ENCODE assay signal across 8 cellular contexts in the genomic region with DNA sequence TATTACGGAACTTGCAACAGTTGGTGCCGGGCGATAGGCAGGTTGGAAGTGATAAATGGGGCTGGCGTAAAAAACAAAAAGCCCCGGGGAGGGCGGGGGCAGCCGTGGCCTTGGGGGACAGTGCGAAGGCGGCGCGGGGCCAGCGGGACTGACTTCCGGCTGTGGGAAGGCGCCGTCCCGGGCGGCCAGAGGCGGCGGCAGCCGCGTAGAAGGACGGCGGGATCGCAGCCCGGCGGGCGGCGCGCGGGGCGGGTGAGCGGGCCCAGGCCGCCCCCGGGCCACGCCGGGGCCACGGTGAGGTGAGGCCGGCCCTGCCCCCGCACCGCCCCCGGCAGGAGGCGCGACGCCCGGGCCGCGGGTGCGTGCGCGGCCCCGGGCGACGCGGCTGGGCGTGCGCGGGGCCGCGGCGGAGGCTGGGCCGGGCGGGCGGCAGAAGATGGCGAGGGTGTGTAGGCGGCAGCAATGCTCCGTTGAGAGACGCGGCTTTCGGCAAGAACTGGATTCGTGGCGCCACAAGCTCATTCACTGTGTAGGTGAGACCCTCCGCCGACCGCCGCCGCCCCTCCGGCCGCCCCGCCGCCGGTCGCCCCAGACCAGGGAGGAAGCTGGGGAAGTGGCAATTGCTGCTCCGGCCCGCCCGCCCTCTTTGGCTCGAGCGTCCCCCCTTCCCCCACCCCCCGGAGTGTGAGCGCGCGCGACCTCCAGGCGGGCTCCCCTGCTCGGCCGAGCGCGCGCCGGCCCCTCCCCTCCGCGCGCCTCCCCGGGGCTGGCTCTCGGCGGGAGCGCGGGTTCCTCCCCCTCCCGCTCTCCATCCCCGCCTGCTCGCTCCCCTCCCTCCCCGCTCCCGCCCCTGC. TPM values are rescaled to one million over a fixed set of nuclear protein-coding genes. Genes with fewer than 3 reads are reported as not detected.
A peak's percentile ranks its signal among the peaks of the same experiment; 100 is the strongest.
DNase-seq lines count a peak whose midpoint lies in the region; ATAC-seq lines count a peak whose summit lies in the region.

A gene (plus strand): TSS at position 432 of the 854 bp plus-strand sequence. CDS start 116,760 bp downstream, outside the sequence.

- H3K4me1 ChIP-seq in effector memory CD4-positive, alpha-beta T cell (ENCODE audit: control insufficient read depth, insufficient read depth, low read length, poor library complexity, severe bottlenecking), result peaks cover 20% of the 10 kb centered on the region

- no peaks in the 10 kb centered on the region for H3K9me3 Mint-ChIP-seq in memory B cell

- H3K36me3 Mint-ChIP-seq in memory B cell, result no peaks in the 10 kb centered on the region

- H3K4me3 ChIP-seq in effector memory CD4-positive, alpha-beta T cell (ENCODE audit: insufficient read depth, low read depth, low read length, poor library complexity, severe bottlenecking), result peak within 1 kb of the TSS; percentile 96

- no peaks in the 10 kb centered on the region for H3K36me3 ChIP-seq in effector memory CD4-positive, alpha-beta T cell (ENCODE audit: control insufficient read depth, insufficient read depth, low read length)

- H3K27me3 ChIP-seq in effector memory CD4-positive, alpha-beta T cell (replicated peaks; ENCODE audit: control insufficient read depth, insufficient read depth, low read length, poor library complexity, severe bottlenecking), result no peaks in the 10 kb centered on the region

- H3K27me3 Mint-ChIP-seq in memory B cell, result no peaks in the 10 kb centered on the region

- H3K4me1 Mint-ChIP-seq in memory B cell, result peaks cover 33% of the 10 kb centered on the region

- peak within 1 kb of the TSS; percentile 78 for H3K27ac ChIP-seq in effector memory CD4-positive, alpha-beta T cell (ENCODE audit: insufficient read depth, low read length, poor library complexity, severe bottlenecking)

- POLR2A ChIA-PET in activated CD8-positive, alpha-beta memory T cell treated with anti-CD3 and anti-CD28 coated beads for 36 hours (lab: Charles Lee), result interaction anchor here (1.1 kb wide), 1 partner anchor 44 kb away, joined by 7 read pairs; no protein-coding TSS in a partner anchor

- CTCF ChIA-PET in activated CD8-positive, alpha-beta memory T cell treated with anti-CD3 and anti-CD28 coated beads for 36 hours (lab: Charles Lee), result interaction anchor here (0.7 kb wide), 1 partner anchor 191 kb away, joined by 3 read pairs; no protein-coding TSS in a partner anchor

- peak within 1 kb of the TSS; percentile 98 for H3K27ac Mint-ChIP-seq in memory B cell

- peak within 1 kb of the TSS; percentile 94 for H3K4me3 Mint-ChIP-seq in memory B cell

- ATAC-seq in GM19372 (IDR thresholded peaks at IDR 0.05; ENCODE audit: low read depth, unreplicated experiment) (peak; percentile 53), HG03521 (IDR thresholded peaks at IDR 0.05; ENCODE audit: unreplicated experiment) (peak; percentile 59), memory B cell (ENCODE audit: low read depth) (peak; percentile 71)

- no peaks in the 10 kb centered on the region for H3K9me3 ChIP-seq in effector memory CD4-positive, alpha-beta T cell (ENCODE audit: control insufficient read depth, low read length)

- DNase-seq in CD1c-positive myeloid dendritic cell (ENCODE audit: extremely low spot score), result peak; percentile 94
- peak; percentile 93 for DNase-seq in NOMO-1 treated with DMSO at 0.1 percent for 48 hours (lab: John Stamatoyannopoulos, UW; ENCODE audit: unreplicated experiment)
- DNase-seq in effector memory CD4-positive, alpha-beta T cell, result peak; percentile 68 to 75 (median 73)
- DNase-seq in memory B cell (ENCODE audit: low spot score in 2 of 2), result peak; percentile 85 to 88
- DNase-seq in stimulated activated CD8-positive, alpha-beta memory T cell treated with anti-CD3 and anti-CD28 coated beads, Interleukin-12 subunit alpha, Interleukin-12 subunit beta, amount 100 ng/mL, for 1 hour (ENCODE audit: low read depth), result peak; percentile 61

RNA-seq across cellular contexts. Expression of the gene that starts here (rescaled TPM):
- total RNA-seq in activated CD8-positive, alpha-beta memory T cell treated with anti-CD3 and anti-CD28 coated beads for 36 hours, result 10 to 100 TPM; 24.9 to 29.2 TPM

Comparison
In these comparisons a context has a peak if more than half of its experiments do, and no peak if none do; other contexts are left out.
1. Peak in every context shown above with its lines: DNase-seq, ATAC-seq, H3K4me3 ChIP-seq and H3K27ac ChIP-seq.